In genomic region chr9:132160802-132161742, GRCh38 we compare ENCODE assay signal across 8 cellular contexts. TPM values are rescaled to one million over a fixed set of nuclear protein-coding genes. Genes with fewer than 3 reads are reported as not detected.
DNase-seq lines count a peak whose midpoint lies in the region; ATAC-seq, FAIRE-seq and TF ChIP-seq lines count a peak whose summit lies in the region.

No MANE protein-coding gene starts in this region.

- peaks cover 15% of the 10 kb centered on the region for H3K4me1 ChIP-seq in effector memory CD4-positive, alpha-beta T cell (ENCODE audit: control insufficient read depth, insufficient read depth, low read length, poor library complexity, severe bottlenecking)
- peaks cover 0 to 2% of the 10 kb centered on the region in 2 donors for H3K4me1 ChIP-seq in kidney (ENCODE audit: control insufficient read depth in 1 of 2, insufficient read depth in 1 of 2, low read depth in 1 of 2, low read length in 2 of 2)

- peak; percentile 74 to 88 (median 88) for ATAC-seq in natural killer cell
- ATAC-seq in HG02885 (IDR thresholded peaks at IDR 0.05; ENCODE audit: poor library complexity, unreplicated experiment) = no peak

- peak overlapping the region; percentile 59 for H3K4me3 ChIP-seq in effector memory CD4-positive, alpha-beta T cell (ENCODE audit: insufficient read depth, low read depth, low read length, poor library complexity, severe bottlenecking)
- H3K4me3 ChIP-seq in kidney (ENCODE audit: low read length in 2 of 2) = peak overlapping the region in 1 of 2 donors; percentile 38

- peaks cover 20 to 37% of the 10 kb centered on the region in 2 donors for H3K27me3 Mint-ChIP-seq in natural killer cell (ENCODE audit: low read depth in 2 of 2)

- H3K9me3 Mint-ChIP-seq in natural killer cell = no peaks in the 10 kb centered on the region

- H3K36me3 Mint-ChIP-seq in natural killer cell = no peaks in the 10 kb centered on the region

- H3K4me3 Mint-ChIP-seq in natural killer cell = peak overlapping the region; percentile 93

- DNase-seq in Daoy (ENCODE audit: low read depth) = peak; percentile 85
- DNase-seq in NCI-H2171 treated with DMSO at 0.1 percent for 48 hours (lab: John Stamatoyannopoulos, UW) = peak; percentile 85
- DNase-seq in activated CD4-positive, alpha-beta T cell treated with anti-CD3 and anti-CD28 coated beads, Interleukin-2, amount 50 U/mL, for 4 hours = peak; percentile 36 to 38
- peak; percentile 21 to 36 (median 34) for DNase-seq in effector memory CD4-positive, alpha-beta T cell
- DNase-seq in natural killer cell = peak; percentile 60
- DNase-seq in stromal cell of bone marrow (ENCODE audit: low read depth) = peak; percentile 57
- DNase-seq in kidney = no peak

- no peak overlapping the region for H3K9ac ChIP-seq in kidney (ENCODE audit: low read length in 2 of 2)

- peaks cover 34% of the 10 kb centered on the region for H3K27me3 ChIP-seq in effector memory CD4-positive, alpha-beta T cell (replicated peaks; ENCODE audit: control insufficient read depth, insufficient read depth, low read length, poor library complexity, severe bottlenecking)

- no peaks in the 10 kb centered on the region for H3K9me3 ChIP-seq in effector memory CD4-positive, alpha-beta T cell (ENCODE audit: control insufficient read depth, low read length)
- H3K9me3 ChIP-seq in kidney (ENCODE audit: control insufficient read depth in 1 of 2, low read length in 2 of 2) = no peaks in the 10 kb centered on the region

- TF ChIP-seq CTCF in natural killer cell (IDR thresholded peaks at IDR 0.05) (no peak), kidney (IDR thresholded peaks at IDR 0.05; ENCODE audit: borderline replicate concordance, extremely low read depth, insufficient read depth) (no peak)

- peak overlapping the region; percentile 82 to 89 for H3K27ac Mint-ChIP-seq in natural killer cell

- peaks cover 6 to 18% of the 10 kb centered on the region in 2 donors for H3K4me1 Mint-ChIP-seq in natural killer cell

- no peak for FAIRE-seq in kidney (lab: Jason Lieb, UNC)

- no peaks in the 10 kb centered on the region for H3K36me3 ChIP-seq in effector memory CD4-positive, alpha-beta T cell (ENCODE audit: control insufficient read depth, insufficient read depth, low read length)
- no peaks in the 10 kb centered on the region for H3K36me3 ChIP-seq in kidney (ENCODE audit: control insufficient read depth in 1 of 2, insufficient read depth in 2 of 2, low read length in 2 of 2)

- H3K27ac ChIP-seq in effector memory CD4-positive, alpha-beta T cell (ENCODE audit: insufficient read depth, low read length, poor library complexity, severe bottlenecking) = no peak overlapping the region
- H3K27ac ChIP-seq in kidney (ENCODE audit: low read depth in 2 of 2, low read length in 2 of 2) = no peak overlapping the region

- intact Hi-C loops in natural killer cell (cut with micrococcal nuclease) (no loop called here), kidney (cut with DNase I) (no loop called here)

RNA-seq across cellular contexts. Expression of gene NTNG2, which starts 0.8 kb away (rescaled TPM):
- total RNA-seq in Daoy (2014; rRNA removed; shearing (Covaris generic)) = 1.9 and 2.6 TPM in 2 replicates
- total RNA-seq in natural killer cell (10 to 100 TPM; 23.4 to 67.2 (median 32.6) TPM), kidney (2.2 TPM)
- polyA plus RNA-seq in kidney (ENCODE audit: insufficient read depth, low read depth, low replicate concordance) = 0.54 TPM
